ENCODE assay signal across 18 cellular contexts in genomic region chr4:158861281-158861680, GRCh38.
A peak's percentile ranks its signal among the peaks of the same experiment; 100 is the strongest.
DNase-seq lines count a peak whose midpoint lies in the region; ATAC-seq, FAIRE-seq and TF ChIP-seq lines count a peak whose summit lies in the region.
"Had no signal": no experiment of that assay in that cellular context is flagged by ENCODE, and none has a peak within 500 bp of the region (broad histone marks: within the 10 kb centered on the region; RNA-seq: fewer than 3 reads in every experiment).

No MANE protein-coding gene starts in this region.

- CTCF ChIA-PET in GM12878 (lab: Yijun Ruan, JAX), result interaction anchor here (0.8 to 3.1 kb wide), 11 partner anchors 10 to 342 kb away, joined by 3 to 31 read pairs (median 6); no protein-coding TSS in a partner anchor

- no peaks in the 10 kb centered on the region for H3K79me1 ChIP-seq in trophoblast cell (ENCODE audit: low read length)

- H3K4me1 ChIP-seq in GM12878 (ENCODE audit: control insufficient read depth, insufficient read depth, low read length) (peaks cover 12% of the 10 kb centered on the region), trophoblast cell (ENCODE audit: control insufficient read depth in 1 of 2, insufficient read depth in 2 of 2, low read length in 2 of 2) (no peaks in the 10 kb centered on the region)
- H3K4me1 ChIP-seq: BE2C, neural progenitor cell had no signal

- H2AFZ ChIP-seq in GM12878 (ENCODE audit: control insufficient read depth, low read depth, low read length) (peak overlapping the region; percentile 45; the same call in 1 of the 2 replicates), trophoblast cell (ENCODE audit: insufficient read depth, low read length, poor library complexity) (no peak overlapping the region)
- H2AFZ ChIP-seq: GM23338, neural progenitor cell had no signal

- SMC1A ChIA-PET in GM12878 (lab: Charles Lee; ENCODE audit: uncharacterized antibody, unreplicated experiment), result interaction anchor here (0.5 to 4.5 kb wide), 20 partner anchors 11 to 406 kb away, joined by 3 to 43 read pairs (median 5); no protein-coding TSS in a partner anchor

- no peak overlapping the region for H3K4me3 Mint-ChIP-seq in activated T-helper 1 cell treated with anti-CD3 and anti-CD28 coated beads, Interleukin-12 subunit alpha, Interleukin-12 subunit beta, Interleukin-2, Interleukin-4 antibody, amounts not matched to agents 30 ng/mL and 10 ng/mL and 1 ng/mL, durations not matched to agents 14 hours and 24 hours and 36 hours
- H3K4me3 Mint-ChIP-seq: activated CD4-positive, alpha-beta memory T cell treated with anti-CD3 and anti-CD28 coated beads for 36 hours; brain; GM23338; neural progenitor cell; stimulated activated naive CD8-positive, alpha-beta T cell treated with anti-CD3 and anti-CD28 coated beads, Interleukin-15, Interleukin-2, amounts not matched to agents 100 ng/mL and 50 ng/mL, for 24 hours had no signal

- H3K36me3 Mint-ChIP-seq in activated T-helper 1 cell treated with anti-CD3 and anti-CD28 coated beads, Interleukin-12 subunit alpha, Interleukin-12 subunit beta, Interleukin-2, Interleukin-4 antibody, amounts not matched to agents 30 ng/mL and 10 ng/mL and 1 ng/mL, durations not matched to agents 14 hours and 24 hours and 36 hours (ENCODE audit: low read depth), result peaks cover 28% of the 10 kb centered on the region

- ATAC-seq in GM19035 (IDR thresholded peaks at IDR 0.05; ENCODE audit: unreplicated experiment) (peak; percentile 60), GM21723 (IDR thresholded peaks at IDR 0.05; ENCODE audit: unreplicated experiment) (peak; percentile 61), HG03139 (IDR thresholded peaks at IDR 0.05; ENCODE audit: unreplicated experiment) (peak; percentile 44), GM12878 (peak; percentile 79)

- no peak overlapping the region for H3K18ac ChIP-seq in trophoblast cell (ENCODE audit: low read length)

- intact Hi-C loops in GM12878 (cut with micrococcal nuclease; ENCODE audit: unreplicated experiment), result loop anchor here (1.0 to 2.0 kb wide), 2 partner anchors 244 to 314 kb away; no protein-coding TSS in a partner anchor
- intact Hi-C loops in activated T-helper 1 cell treated with anti-CD3 and anti-CD28 coated beads, Interleukin-12 subunit alpha, Interleukin-12 subunit beta, Interleukin-2, Interleukin-4 antibody, amounts not matched to agents 30 ng/mL and 10 ng/mL and 1 ng/mL, durations not matched to agents 14 hours and 24 hours and 36 hours (cut with micrococcal nuclease), result no loop called here

- peak; percentile 69 for FAIRE-seq in GM12878 (lab: Jason Lieb, UNC)

- H2BK5ac ChIP-seq in trophoblast cell (ENCODE audit: low read depth, low read length, poor library complexity), result no peak overlapping the region

- no peak overlapping the region for H3K23ac ChIP-seq in trophoblast cell (ENCODE audit: low read length)

- H4K20me1 ChIP-seq in GM12878 (ENCODE audit: control insufficient read depth, insufficient read depth), result no peaks in the 10 kb centered on the region

- H3K9me3 ChIP-seq in GM12878 (replicated peaks; ENCODE audit: control insufficient read depth, insufficient read depth, low read length) (no peaks in the 10 kb centered on the region; the same call in 1 of the 3 replicates), trophoblast cell (ENCODE audit: insufficient read depth, low read depth, low read length) (no peaks in the 10 kb centered on the region)
- H3K9me3 ChIP-seq: BE2C had no signal

- TF ChIP-seq EP300 in GM12878 (IDR thresholded peaks at IDR 0.05; ENCODE audit: borderline replicate concordance in 1 of 2, control insufficient read depth in 1 of 2, low read depth in 2 of 2, low read length in 2 of 2), result no peak

- TF ChIP-seq POLR2A in GM12878 (IDR thresholded peaks at IDR 0.05; ENCODE audit: low read depth, low read length), result no peak

- DNase-seq in GM12878 (ENCODE audit: low read depth, low spot score), result no peak
- DNase-seq in GM20000 (ENCODE audit: low spot score), result no peak
- DNase-seq in substantia nigra (lab: John Stamatoyannopoulos, UW), result no peak
- DNase-seq in trophoblast cell, result no peak
- no peak for DNase-seq in activated T-helper 1 cell treated with anti-CD3 and anti-CD28 coated beads, Interleukin-12 subunit alpha, Interleukin-12 subunit beta, Interleukin-2, Interleukin-4 antibody, amounts not matched to agents 30 ng/mL and 10 ng/mL and 1 ng/mL, durations not matched to agents 14 hours and 24 hours and 36 hours (ENCODE audit: low spot score)
- DNase-seq: activated CD4-positive, alpha-beta memory T cell treated with anti-CD3 and anti-CD28 coated beads for 36 hours; activated gamma-delta T cell; BE2C; dorsolateral prefrontal cortex; SHP77 treated with DMSO at 0.1 percent for 48 hours; T-helper 9 cell had no signal

- no peak overlapping the region for H3K14ac ChIP-seq in trophoblast cell (ENCODE audit: low read length)

- H3K4me2 ChIP-seq in GM12878 (ENCODE audit: control insufficient read depth, insufficient read depth) (peak overlapping the region; percentile 24), trophoblast cell (ENCODE audit: low read length) (no peak overlapping the region)
- H3K4me2 ChIP-seq: GM23338, neural progenitor cell had no signal

- H3K27ac Mint-ChIP-seq in activated T-helper 1 cell treated with anti-CD3 and anti-CD28 coated beads, Interleukin-12 subunit alpha, Interleukin-12 subunit beta, Interleukin-2, Interleukin-4 antibody, amounts not matched to agents 30 ng/mL and 10 ng/mL and 1 ng/mL, durations not matched to agents 14 hours and 24 hours and 36 hours, result no peak overlapping the region
- H3K27ac Mint-ChIP-seq: activated CD4-positive, alpha-beta memory T cell treated with anti-CD3 and anti-CD28 coated beads for 36 hours; brain; GM23338; neural progenitor cell; stimulated activated naive CD8-positive, alpha-beta T cell treated with anti-CD3 and anti-CD28 coated beads, Interleukin-15, Interleukin-2, amounts not matched to agents 100 ng/mL and 50 ng/mL, for 24 hours had no signal

- H3K36me3 ChIP-seq in GM12878 (ENCODE audit: control insufficient read depth in 2 of 2, insufficient read depth in 2 of 2, low read length in 1 of 2) (0 out of 4 replicates have a peak, but pooled peaks cover 0 to 3% of the 10 kb centered on the region in 2 experiments), trophoblast cell (ENCODE audit: control insufficient read depth in 1 of 2, insufficient read depth in 2 of 2, low read length in 2 of 2) (peaks cover 2% of the 10 kb centered on the region in 2 experiments)
- H3K36me3 ChIP-seq: neural progenitor cell had no signal

- POLR2A ChIA-PET in GM12878 (lab: Charles Lee), result interaction anchor here (1.4 to 1.7 kb wide), 2 partner anchors 10 to 191 kb away, joined by 4 read pairs; no protein-coding TSS in a partner anchor

- H3K27me3 ChIP-seq in GM12878 (replicated peaks in 1 of 2; ENCODE audit: control insufficient read depth in 2 of 2, insufficient read depth in 2 of 2, low read length in 1 of 2), result no peaks in the 10 kb centered on the region
- no peaks in the 10 kb centered on the region for H3K27me3 ChIP-seq in trophoblast cell (ENCODE audit: insufficient read depth, low read length)
- H3K27me3 ChIP-seq: BE2C, dorsolateral prefrontal cortex, neural progenitor cell had no signal

- no peaks in the 10 kb centered on the region for H3K27me3 Mint-ChIP-seq in activated T-helper 1 cell treated with anti-CD3 and anti-CD28 coated beads, Interleukin-12 subunit alpha, Interleukin-12 subunit beta, Interleukin-2, Interleukin-4 antibody, amounts not matched to agents 30 ng/mL and 10 ng/mL and 1 ng/mL, durations not matched to agents 14 hours and 24 hours and 36 hours (ENCODE audit: insufficient read depth)
- H3K27me3 Mint-ChIP-seq: activated CD4-positive, alpha-beta memory T cell treated with anti-CD3 and anti-CD28 coated beads for 36 hours; brain; stimulated activated naive CD8-positive, alpha-beta T cell treated with anti-CD3 and anti-CD28 coated beads, Interleukin-15, Interleukin-2, amounts not matched to agents 100 ng/mL and 50 ng/mL, for 24 hours had no signal

- TF ChIP-seq CTCF in GM12878 (IDR thresholded peaks at IDR 0.05 in 2 of 3, conservative IDR thresholded peaks at IDR 0.05 in 1 of 3; ENCODE audit: control insufficient read depth in 2 of 3, extremely low read depth in 1 of 3, insufficient read depth in 1 of 3, low read depth in 3 of 3, low read length in 3 of 3) (no peak), GM20000 (IDR thresholded peaks at IDR 0.05; ENCODE audit: extremely low read depth, missing control alignments) (no peak)

- peak overlapping the region; percentile 54 for H3K27ac ChIP-seq in GM12878 (ENCODE audit: control insufficient read depth, insufficient read depth)
- no peak overlapping the region for H3K27ac ChIP-seq in substantia nigra (ENCODE audit: low read depth, low read length, poor library complexity, severe bottlenecking)
- H3K27ac ChIP-seq in trophoblast cell (ENCODE audit: low read depth, low read length), result no peak overlapping the region
- H3K27ac ChIP-seq: neural progenitor cell had no signal

- RAD21 ChIA-PET in GM12878 (lab: Charles Lee; ENCODE audit: unreplicated experiment), result interaction anchor here (0.6 to 3.5 kb wide), 13 partner anchors 10 to 342 kb away, joined by 3 to 29 read pairs (median 5); partner anchors contain the start of gene PPID

- H3K4ac ChIP-seq in trophoblast cell (ENCODE audit: low read depth, low read length), result no peak overlapping the region

- H3K9ac ChIP-seq in GM12878 (ENCODE audit: control insufficient read depth, insufficient read depth, low read length), result no peak overlapping the region
- H3K9ac ChIP-seq in trophoblast cell (ENCODE audit: low read length), result no peak overlapping the region
- H3K9ac ChIP-seq: neural progenitor cell had no signal

- in situ Hi-C loops in GM12878 (cut with MboI), result no loop called here

- no peak overlapping the region for H2BK120ac ChIP-seq in trophoblast cell (ENCODE audit: insufficient read depth, low read length, poor library complexity)

- no peak overlapping the region for H3K4me3 ChIP-seq in GM12878
- H3K4me3 ChIP-seq in trophoblast cell (ENCODE audit: low read depth, low read length), result no peak overlapping the region
- H3K4me3 ChIP-seq: dorsolateral prefrontal cortex, GM23338, neural progenitor cell had no signal

- H3K79me2 ChIP-seq in GM12878 (ENCODE audit: control insufficient read depth, insufficient read depth, low read length), result no peaks in the 10 kb centered on the region
- H3K79me2 ChIP-seq in trophoblast cell (ENCODE audit: control insufficient read depth, insufficient read depth, low read length, poor library complexity), result no peaks in the 10 kb centered on the region

- WGBS in GM12878 (ENCODE audit: insufficient coverage, insufficient replicate concordance, low lambda C conversion rate, missing lambda C conversion rate), result 96% methylated on average over 3 of the region's 3 CpGs
- WGBS in trophoblast cell (ENCODE audit: extremely low coverage, insufficient coverage, insufficient read length), result no CpG with 5 or more reads among the region's 3 CpGs

- no peak for TF ChIP-seq RAD21 in GM12878 (IDR thresholded peaks at IDR 0.05; ENCODE audit: insufficient read depth, low read depth, low read length)

- no peaks in the 10 kb centered on the region for H3K9me3 Mint-ChIP-seq in activated T-helper 1 cell treated with anti-CD3 and anti-CD28 coated beads, Interleukin-12 subunit alpha, Interleukin-12 subunit beta, Interleukin-2, Interleukin-4 antibody, amounts not matched to agents 30 ng/mL and 10 ng/mL and 1 ng/mL, durations not matched to agents 14 hours and 24 hours and 36 hours
- H3K9me3 Mint-ChIP-seq: activated CD4-positive, alpha-beta memory T cell treated with anti-CD3 and anti-CD28 coated beads for 36 hours; brain; GM23338; neural progenitor cell; stimulated activated naive CD8-positive, alpha-beta T cell treated with anti-CD3 and anti-CD28 coated beads, Interleukin-15, Interleukin-2, amounts not matched to agents 100 ng/mL and 50 ng/mL, for 24 hours had no signal

- no peak overlapping the region for H4K12ac ChIP-seq in trophoblast cell (ENCODE audit: low read depth, low read length)

- BruUV-seq in GM12878 (replicated peaks; lab: Mats Ljungman, UMichigan), result no TSS peak

- no peak overlapping the region for H2AK5ac ChIP-seq in trophoblast cell (ENCODE audit: low read length)

- peaks cover 17% of the 10 kb centered on the region for H3K4me1 Mint-ChIP-seq in activated T-helper 1 cell treated with anti-CD3 and anti-CD28 coated beads, Interleukin-12 subunit alpha, Interleukin-12 subunit beta, Interleukin-2, Interleukin-4 antibody, amounts not matched to agents 30 ng/mL and 10 ng/mL and 1 ng/mL, durations not matched to agents 14 hours and 24 hours and 36 hours (ENCODE audit: low read depth)
- H3K4me1 Mint-ChIP-seq: GM23338, neural progenitor cell had no signal

- H2BK12ac ChIP-seq in trophoblast cell (ENCODE audit: low read length), result no peak overlapping the region

- H4K8ac ChIP-seq in trophoblast cell (ENCODE audit: low read depth, low read length), result no peak overlapping the region

- H4K91ac ChIP-seq in trophoblast cell (ENCODE audit: low read depth, low read length), result no peak overlapping the region
